ENCODE assay signal across 1 cellular context in genomic region chr1:20178634-20179368, GRCh38.
A peak's percentile ranks its signal among the peaks of the same experiment; 100 is the strongest.
TF ChIP-seq lines count a peak whose summit lies in the region.

No MANE protein-coding gene starts in this region.

TF ChIP-seq in H1, 55 proteins besides CTCF, POLR2A, EP300 and RAD21:
- TF ChIP-seq SP4 (IDR thresholded peaks at IDR 0.05; ENCODE audit: low read length) (no peak), MAX (IDR thresholded peaks at IDR 0.05) (peak; percentile 27; the same call in 1 of the 2 replicates)
